9 cellular contexts compared by ENCODE assay signal in the genomic region with DNA sequence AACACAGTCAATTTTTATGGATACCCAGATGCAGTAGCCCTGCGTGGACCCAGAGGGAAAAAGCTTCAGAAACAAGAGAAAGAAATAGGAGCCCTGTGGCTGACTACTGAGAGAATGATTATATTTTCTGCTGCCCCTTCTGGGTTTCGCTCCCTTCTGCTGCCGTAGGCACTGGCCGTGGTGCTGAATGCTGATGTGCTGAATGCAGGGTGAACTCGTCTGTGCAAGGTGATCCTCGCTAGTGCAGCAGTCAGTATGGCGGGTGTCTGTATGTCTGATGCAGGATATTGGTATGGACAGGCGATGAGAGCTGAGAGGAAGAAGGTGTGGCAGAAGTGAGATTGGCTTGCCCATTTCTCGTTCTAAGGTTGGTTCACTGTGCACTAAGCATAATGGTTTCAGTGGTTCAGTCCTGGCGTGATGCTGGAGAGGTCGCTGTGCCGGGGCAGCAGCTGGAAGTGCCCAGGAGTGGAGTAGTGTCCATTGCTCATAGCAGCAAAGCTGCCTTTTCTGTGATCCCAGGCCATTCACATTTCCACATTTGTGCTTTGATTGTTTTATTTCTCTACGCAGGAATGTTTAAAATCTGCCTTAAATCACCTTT.
A peak's percentile ranks its signal among the peaks of the same experiment; 100 is the strongest.
DNase-seq lines count a peak whose midpoint lies in the region; ATAC-seq and TF ChIP-seq lines count a peak whose summit lies in the region.
"Had no signal": no experiment of that assay in that cellular context is flagged by ENCODE, and none has a peak within 500 bp of the region (broad histone marks: within the 10 kb centered on the region; RNA-seq: fewer than 3 reads in every experiment).

No MANE protein-coding gene starts in this region.

- H3K9me3 Mint-ChIP-seq in activated naive CD8-positive, alpha-beta T cell treated with anti-CD3 and anti-CD28 coated beads, Interleukin-2, amount 10 ng/mL, durations not matched to agents 7 days and 5 days: no peaks in the 10 kb centered on the region
- H3K9me3 Mint-ChIP-seq in activated naive CD8-positive, alpha-beta T cell treated with anti-CD3 and anti-CD28 coated beads for 36 hours: no peaks in the 10 kb centered on the region

- H3K4me3 Mint-ChIP-seq in activated naive CD8-positive, alpha-beta T cell treated with anti-CD3 and anti-CD28 coated beads, Interleukin-2, amount 10 ng/mL, durations not matched to agents 7 days and 5 days: no peak overlapping the region
- H3K4me3 Mint-ChIP-seq in activated naive CD8-positive, alpha-beta T cell treated with anti-CD3 and anti-CD28 coated beads for 36 hours: no peak overlapping the region

- peak; percentile 32 for DNase-seq in activated naive CD8-positive, alpha-beta T cell treated with anti-CD3 and anti-CD28 coated beads, Interleukin-2, amount 10 ng/mL, durations not matched to agents 7 days and 5 days
- DNase-seq in activated naive CD8-positive, alpha-beta T cell treated with anti-CD3 and anti-CD28 coated beads for 36 hours: no peak
- DNase-seq in SJCRH30: peak; percentile 70 to 81
- peak; percentile 59 for DNase-seq in fibroblast of pulmonary artery (ENCODE audit: low read depth)
- peak; percentile 12 for DNase-seq in smooth muscle cell of the brain vasculature (ENCODE audit: low read depth, low spot score)
- no peak for DNase-seq in activated naive CD4-positive, alpha-beta T cell treated with Interleukin-2 at 50 U/mL for 16 hours

- peaks cover 5% of the 10 kb centered on the region for H3K27me3 Mint-ChIP-seq in activated naive CD8-positive, alpha-beta T cell treated with anti-CD3 and anti-CD28 coated beads, Interleukin-2, amount 10 ng/mL, durations not matched to agents 7 days and 5 days
- H3K27me3 Mint-ChIP-seq in activated naive CD8-positive, alpha-beta T cell treated with anti-CD3 and anti-CD28 coated beads for 36 hours: peaks cover 12% of the 10 kb centered on the region

- H3K4me3 ChIP-seq in SJCRH30 (no peak overlapping the region), fibroblast of pulmonary artery (replicated peaks; ENCODE audit: low read depth, low read length) (no peak overlapping the region)
- H3K4me3 ChIP-seq: BLaER1 treated with 17β-estradiol and CSF1 and Interleukin-3, amounts not matched to agents 10 nM and 100 nM had no signal

- no peak for ATAC-seq in activated naive CD8-positive, alpha-beta T cell treated with anti-CD3 and anti-CD28 coated beads, Interleukin-2, amount 10 ng/mL, durations not matched to agents 7 days and 5 days (ENCODE audit: low read depth)
- ATAC-seq in GM18861 (IDR thresholded peaks at IDR 0.05; ENCODE audit: unreplicated experiment) (no peak), HG02798 (IDR thresholded peaks at IDR 0.05; ENCODE audit: poor library complexity, unreplicated experiment) (no peak)

- no peaks in the 10 kb centered on the region for H3K36me3 ChIP-seq in SJCRH30
- H3K36me3 ChIP-seq: BLaER1 treated with 17β-estradiol and CSF1 and Interleukin-3, amounts not matched to agents 10 nM and 100 nM had no signal

- no peaks in the 10 kb centered on the region for H3K36me3 Mint-ChIP-seq in activated naive CD8-positive, alpha-beta T cell treated with anti-CD3 and anti-CD28 coated beads, Interleukin-2, amount 10 ng/mL, durations not matched to agents 7 days and 5 days
- no peaks in the 10 kb centered on the region for H3K36me3 Mint-ChIP-seq in activated naive CD8-positive, alpha-beta T cell treated with anti-CD3 and anti-CD28 coated beads for 36 hours

- no peaks in the 10 kb centered on the region for H3K4me1 Mint-ChIP-seq in activated naive CD8-positive, alpha-beta T cell treated with anti-CD3 and anti-CD28 coated beads, Interleukin-2, amount 10 ng/mL, durations not matched to agents 7 days and 5 days
- no peaks in the 10 kb centered on the region for H3K4me1 Mint-ChIP-seq in activated naive CD8-positive, alpha-beta T cell treated with anti-CD3 and anti-CD28 coated beads for 36 hours

- POLR2A ChIA-PET in activated naive CD8-positive, alpha-beta T cell treated with anti-CD3 and anti-CD28 coated beads, Interleukin-2, amount 10 ng/mL, durations not matched to agents 7 days and 5 days (lab: Charles Lee): no interaction called here

- H3K4me1 ChIP-seq in SJCRH30: peaks cover under 1% of the 10 kb centered on the region; the same call in 1 of the 2 replicates

- no peak overlapping the region for H3K27ac Mint-ChIP-seq in activated naive CD8-positive, alpha-beta T cell treated with anti-CD3 and anti-CD28 coated beads, Interleukin-2, amount 10 ng/mL, durations not matched to agents 7 days and 5 days
- H3K27ac Mint-ChIP-seq in activated naive CD8-positive, alpha-beta T cell treated with anti-CD3 and anti-CD28 coated beads for 36 hours: no peak overlapping the region

- TF ChIP-seq CTCF in fibroblast of pulmonary artery (IDR thresholded peaks at IDR 0.05; ENCODE audit: low read length, missing control alignments): no peak

- no peak overlapping the region for H3K27ac ChIP-seq in SJCRH30
- H3K27ac ChIP-seq: BLaER1 treated with 17β-estradiol and CSF1 and Interleukin-3, amounts not matched to agents 10 nM and 100 nM had no signal

- no peaks in the 10 kb centered on the region for H3K27me3 ChIP-seq in SJCRH30
- H3K27me3 ChIP-seq: BLaER1 treated with 17β-estradiol and CSF1 and Interleukin-3, amounts not matched to agents 10 nM and 100 nM had no signal

- H3K9me3 ChIP-seq in SJCRH30 (replicated peaks): no peaks in the 10 kb centered on the region

Comparison
In these comparisons a context has a peak if more than half of its experiments do, and no peak if none do; other contexts are left out.
1. DNase-seq: peak in activated naive CD8-positive, alpha-beta T cell treated with anti-CD3 and anti-CD28 coated beads, Interleukin-2, amount 10 ng/mL, durations not matched to agents 7 days and 5 days (single experiment), SJCRH30 (2 of 2), fibroblast of pulmonary artery (single experiment) and smooth muscle cell of the brain vasculature (single experiment); none in activated naive CD8-positive, alpha-beta T cell treated with anti-CD3 and anti-CD28 coated beads for 36 hours (single experiment) and activated naive CD4-positive, alpha-beta T cell treated with Interleukin-2 at 50 U/mL for 16 hours (single experiment).